26 cellular contexts compared by ENCODE assay signal in the genomic region with DNA sequence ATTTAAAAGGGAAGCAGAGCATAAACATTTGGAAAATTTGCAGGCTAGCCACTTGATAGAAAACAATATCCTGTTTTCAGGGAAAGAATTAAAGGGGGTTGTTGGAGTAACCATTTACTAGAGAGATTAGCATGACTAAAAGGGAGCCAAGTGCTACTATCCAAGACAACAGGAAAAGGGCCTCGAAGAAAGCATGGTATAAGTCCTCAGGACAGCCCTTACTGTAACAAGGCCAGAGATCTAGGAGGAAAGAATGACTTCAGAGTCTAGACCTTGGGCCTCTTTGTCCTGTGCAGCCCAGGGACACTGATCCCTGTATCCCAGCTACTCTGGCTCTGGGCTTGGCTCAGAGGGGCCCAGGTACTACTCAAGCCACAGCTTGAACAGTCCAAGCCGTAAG. TPM values are rescaled to one million over a fixed set of nuclear protein-coding genes. Genes with fewer than 3 reads are reported as not detected.
"Had no signal": no experiment of that assay in that cellular context is flagged by ENCODE, and none has a peak within 500 bp of the region (broad histone marks: within the 10 kb centered on the region; RNA-seq: fewer than 3 reads in every experiment).

No MANE protein-coding gene starts in this region.

- H3K4me1 ChIP-seq: Peyer's patch, SJCRH30 had no signal

- H3K9ac ChIP-seq: KMS-11 had no signal

- H3K4me3 ChIP-seq: K562, PC-9, Peyer's patch, SJCRH30 had no signal

- H3K4me3 Mint-ChIP-seq: IgD-negative memory B cell had no signal

- H3K4me1 Mint-ChIP-seq: IgD-negative memory B cell had no signal

- H2AFZ ChIP-seq: PC-9 had no signal

- H3K9me3 ChIP-seq: Peyer's patch, SJCRH30 had no signal

- H3K27ac ChIP-seq: KMS-11, PC-9, Peyer's patch, SJCRH30 had no signal

- DNase-seq: Kasumi-1, MM.1S, NCI-H1092 treated with DMSO at 0.1 percent for 48 hours, NCI-H1436, NCI-H187, NCI-H2029, NCI-H2081 treated with DMSO at 0.1 percent for 48 hours, NCI-H2171, NCI-H226, NCI-H446, NCI-H510A, NCI-H524 treated with DMSO at 0.1 percent for 48 hours, NCI-H69, NCI-H774, OCI-M1, PC-9, Peyer's patch, SHP77 treated with DMSO at 0.1 percent for 48 hours, SJCRH30 had no signal

- H3K27me3 ChIP-seq: Peyer's patch had no signal

- H3K4me2 ChIP-seq: KMS-11, PC-9 had no signal

- H3K36me3 Mint-ChIP-seq: IgD-negative memory B cell had no signal

- H3K36me3 ChIP-seq: Peyer's patch, SJCRH30 had no signal

- H3K9me3 Mint-ChIP-seq: IgD-negative memory B cell had no signal

- H3K27ac Mint-ChIP-seq: IgD-negative memory B cell had no signal

- ATAC-seq: K562, Right ventricle myocardium inferior, SK-N-SH treated with all-trans-retinoic acid at 6 μM for 48 hours had no signal

RNA-seq across cellular contexts. Expression of gene TPO, which starts 16.6 kb away (rescaled TPM):
- total RNA-seq: K562, M059J, PC-9, RPMI7951, SJCRH30 had no signal
